8 cellular contexts compared by ENCODE assay signal in the genomic region with DNA sequence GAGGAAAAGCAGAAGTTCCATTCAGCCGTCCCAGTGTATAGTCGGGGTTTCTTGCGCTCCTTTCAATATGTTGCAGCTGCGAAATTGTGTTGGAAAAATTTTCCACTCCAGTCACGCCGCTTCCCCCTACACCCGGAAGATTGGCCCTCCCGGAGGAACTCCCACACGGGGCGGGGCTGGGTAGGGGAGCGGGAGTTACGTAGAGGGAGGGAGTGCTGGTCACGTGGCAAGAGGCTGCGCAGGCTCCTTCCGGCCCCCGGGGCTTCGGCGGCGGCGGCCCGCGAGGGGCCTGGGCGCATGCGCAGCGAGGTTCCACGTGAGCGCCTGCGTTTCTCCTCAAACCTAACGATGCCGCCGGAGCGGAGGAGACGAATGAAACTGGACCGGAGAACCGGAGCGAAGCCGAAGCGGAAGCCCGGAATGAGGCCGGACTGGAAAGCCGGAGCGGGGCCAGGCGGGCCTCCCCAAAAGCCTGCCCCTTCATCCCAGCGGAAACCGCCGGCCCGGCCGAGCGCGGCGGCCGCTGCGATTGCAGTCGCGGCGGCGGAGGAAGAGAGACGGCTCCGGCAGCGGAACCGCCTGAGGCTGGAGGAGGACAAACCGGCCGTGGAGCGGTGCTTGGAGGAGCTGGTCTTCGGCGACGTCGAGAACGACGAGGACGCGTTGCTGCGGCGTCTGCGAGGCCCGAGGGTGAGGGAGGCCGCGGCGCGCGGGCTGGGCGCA. TPM values are rescaled to one million over a fixed set of nuclear protein-coding genes. Genes with fewer than 3 reads are reported as not detected.
DNase-seq lines count a peak whose midpoint lies in the region; ATAC-seq and TF ChIP-seq lines count a peak whose summit lies in the region.

A gene (plus strand): TSS at position 310 of the 723 bp plus-strand sequence. CDS start 39 bp downstream, at position 349.

- peak; percentile 77 for DNase-seq in BJ (ENCODE audit: low read depth)
- DNase-seq in GM19240 (ENCODE audit: insufficient read length, low spot score), result peak; percentile 59
- peak; percentile 97 to 99 for DNase-seq in NCI-H524 (lab: John Stamatoyannopoulos, UW)
- DNase-seq in activated CD4-positive, alpha-beta T cell treated with anti-CD3 and anti-CD28 coated beads for 36 hours, result peak; percentile 98
- peak; percentile 99 for DNase-seq in choroid plexus epithelial cell (ENCODE audit: low read depth)
- peak; percentile 96 for DNase-seq in kidney tubule cell (ENCODE audit: low spot score)
- DNase-seq in stimulated activated CD4-positive, alpha-beta T cell treated with anti-CD3 and anti-CD28 coated beads, Interleukin-1b, Interleukin-23, amount 100 ng/mL, for 1 hour (ENCODE audit: low read depth in 2 of 2), result peak; percentile 87 to 96

- H3K27me3 ChIP-seq in BJ (ENCODE audit: control insufficient read depth, insufficient read depth, low read length), result no peaks in the 10 kb centered on the region

- intact Hi-C loops in activated CD4-positive, alpha-beta T cell treated with anti-CD3 and anti-CD28 coated beads for 36 hours (cut with DNase I, micrococcal nuclease), result loop anchor here (1.0 to 5.0 kb wide), 7 partner anchors 94 to 888 kb away; a partner anchor contains a TSS

- peak within 1 kb of the TSS; percentile 92 for H3K4me3 ChIP-seq in BJ (ENCODE audit: low read depth, low read length)
- H3K4me3 ChIP-seq in choroid plexus epithelial cell (ENCODE audit: low read depth, low read length), result peak within 1 kb of the TSS; percentile 74

- peaks cover 61% of the 10 kb centered on the region for H3K4me1 Mint-ChIP-seq in activated CD4-positive, alpha-beta T cell treated with anti-CD3 and anti-CD28 coated beads for 36 hours

- peak within 1 kb of the TSS; percentile 97 for H3K27ac Mint-ChIP-seq in activated CD4-positive, alpha-beta T cell treated with anti-CD3 and anti-CD28 coated beads for 36 hours

- peaks cover 49% of the 10 kb centered on the region for H3K36me3 Mint-ChIP-seq in activated CD4-positive, alpha-beta T cell treated with anti-CD3 and anti-CD28 coated beads for 36 hours (ENCODE audit: low read depth)

- peak within 1 kb of the TSS; percentile 84 for H3K4me3 Mint-ChIP-seq in activated CD4-positive, alpha-beta T cell treated with anti-CD3 and anti-CD28 coated beads for 36 hours

- CTCF ChIA-PET in BJ (lab: Yijun Ruan, JAX), result no interaction called here
- CTCF ChIA-PET in activated CD4-positive, alpha-beta T cell treated with anti-CD3 and anti-CD28 coated beads for 36 hours (lab: Charles Lee), result interaction anchor here (0.8 to 1.7 kb wide), 2 partner anchors 9 to 37 kb away, joined by 4 read pairs; no protein-coding TSS in a partner anchor

- POLR2A ChIA-PET in BJ (lab: Charles Lee), result no interaction called here
- POLR2A ChIA-PET in activated CD4-positive, alpha-beta T cell treated with anti-CD3 and anti-CD28 coated beads for 36 hours (lab: Charles Lee), result no interaction called here

- TF ChIP-seq CTCF in BJ (IDR thresholded peaks at IDR 0.05; ENCODE audit: insufficient read depth, low read depth, low read length), result no peak
- no peak for TF ChIP-seq CTCF in choroid plexus epithelial cell (conservative IDR thresholded peaks at IDR 0.05; ENCODE audit: low read depth, low read length)

- H3K27me3 Mint-ChIP-seq in activated CD4-positive, alpha-beta T cell treated with anti-CD3 and anti-CD28 coated beads for 36 hours, result no peaks in the 10 kb centered on the region

- H3K36me3 ChIP-seq in BJ (ENCODE audit: control insufficient read depth, insufficient read depth, low read length), result no peaks in the 10 kb centered on the region; the same call in 1 of the 2 replicates

- no peaks in the 10 kb centered on the region for H3K9me3 Mint-ChIP-seq in activated CD4-positive, alpha-beta T cell treated with anti-CD3 and anti-CD28 coated beads for 36 hours (ENCODE audit: low read depth)

- peak; percentile 53 for ATAC-seq in HG03457 (IDR thresholded peaks at IDR 0.05; ENCODE audit: unreplicated experiment)
- ATAC-seq in activated CD4-positive, alpha-beta T cell treated with anti-CD3 and anti-CD28 coated beads for 36 hours, result peak; percentile 84

RNA-seq across cellular contexts. Expression of the gene that starts here (rescaled TPM):
- 6.8 and 14.1 TPM in 2 replicates for polyA plus RNA-seq in BJ (2011; rRNA removed)
- 2.7 and 3.6 TPM in 2 replicates for polyA minus RNA-seq in BJ (2011; rRNA and poly(A)+ RNA removed)
- 10 to 100 TPM; 49.3 to 74.0 TPM for total RNA-seq in activated CD4-positive, alpha-beta T cell treated with anti-CD3 and anti-CD28 coated beads for 36 hours

Comparison
In these comparisons a context has a peak if more than half of its experiments do, and no peak if none do; other contexts are left out.
1. Peak in every context shown above with its lines: DNase-seq, ATAC-seq and H3K4me3 ChIP-seq.